ENCODE assay signal across 40 cellular contexts in the genomic region with DNA sequence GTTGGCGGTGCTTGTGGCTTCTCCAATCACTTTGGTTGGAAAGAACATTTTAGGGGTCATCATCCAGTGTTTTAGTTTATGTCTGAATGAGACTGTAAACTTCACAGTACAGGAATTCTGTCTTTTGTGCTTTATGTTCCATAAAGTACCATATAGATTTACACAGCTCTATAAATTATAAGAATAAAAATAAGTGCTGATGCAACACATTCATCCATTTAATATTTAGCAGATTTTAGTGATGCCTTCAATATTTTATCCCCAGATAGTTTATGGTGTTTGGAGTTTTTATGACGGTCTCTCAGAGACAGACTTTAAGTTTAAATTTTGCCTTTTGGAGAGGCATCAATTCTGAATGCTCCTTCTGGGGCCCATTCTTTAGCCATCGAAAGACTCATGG.
"Had no signal": no experiment of that assay in that cellular context is flagged by ENCODE, and none has a peak within 500 bp of the region (broad histone marks: within the 10 kb centered on the region; RNA-seq: fewer than 3 reads in every experiment).

No MANE protein-coding gene starts in this region.

- ATAC-seq: activated CD4-positive, alpha-beta T cell treated with anti-CD3 and anti-CD28 coated beads for 36 hours; activated CD4-positive, CD25-positive, alpha-beta regulatory T cell treated with anti-CD3 and anti-CD28 coated beads, Interleukin-2, amount 50 U/mL, for 24 hours; activated CD8-positive, alpha-beta memory T cell treated with anti-CD3 and anti-CD28 coated beads, Interleukin-2, amount 10 ng/mL, durations not matched to agents 7 days and 5 days; activated CD8-positive, alpha-beta T cell treated with anti-CD3 and anti-CD28 coated beads, Interleukin-2, amount 10 ng/mL, durations not matched to agents 7 days and 5 days; activated naive CD4-positive, alpha-beta T cell treated with anti-CD3 and anti-CD28 coated beads, Interleukin-2, amount 50 U/mL, for 72 hours; activated T-cell treated with anti-CD3 and anti-CD28 coated beads, Interleukin-2, amount 50 U/mL, for 4 hours; activated T-cell treated with anti-CD3 and anti-CD28 coated beads, Interleukin-2, amount 50 U/mL, for 72 hours; activated T-helper 17 cell treated with anti-CD3 and anti-CD28 coated beads, Interleukin-2, amount 50 U/mL, for 72 hours; body of pancreas; WTC11 had no signal

- DNase-seq: activated CD4-positive, alpha-beta memory T cell treated with anti-CD3 and anti-CD28 coated beads, Interleukin-2, amount 10 ng/mL, durations not matched to agents 7 days and 5 days; activated CD4-positive, alpha-beta T cell treated with anti-CD3 and anti-CD28 coated beads for 1 hour; activated CD4-positive, alpha-beta T cell treated with anti-CD3 and anti-CD28 coated beads for 36 hours; activated CD4-positive, alpha-beta T cell treated with anti-CD3 and anti-CD28 coated beads for 48 hours; activated CD4-positive, alpha-beta T cell treated with anti-CD3 and anti-CD28 coated beads, Interleukin-2, amount 10 ng/mL, durations not matched to agents 7 days and 5 days; activated CD4-positive, alpha-beta T cell treated with anti-CD3 and anti-CD28 coated beads, Interleukin-2, amount 50 U/mL, for 48 hours; activated CD4-positive, CD25-positive, alpha-beta regulatory T cell; activated CD8-positive, alpha-beta memory T cell treated with anti-CD3 and anti-CD28 coated beads for 24 hours; activated CD8-positive, alpha-beta memory T cell treated with anti-CD3 and anti-CD28 coated beads, Interleukin-2, amount 10 ng/mL, durations not matched to agents 7 days and 5 days; activated CD8-positive, alpha-beta T cell treated with anti-CD3 and anti-CD28 coated beads, Interleukin-2, amount 10 ng/mL, durations not matched to agents 7 days and 5 days; activated effector memory CD4-positive, alpha-beta T cell treated with anti-CD3 and anti-CD28 coated beads, Interleukin-2, amount 50 U/mL, for 16 hours; activated gamma-delta T cell treated with Interleukin-2 at 50 U/mL for 16 hours; activated naive CD4-positive, alpha-beta T cell; activated naive CD4-positive, alpha-beta T cell treated with anti-CD3 and anti-CD28 coated beads for 36 hours; activated naive CD4-positive, alpha-beta T cell treated with anti-CD3 and anti-CD28 coated beads, Interleukin-2, amount 50 U/mL, for 16 hours; activated naive CD8-positive, alpha-beta T cell treated with anti-CD3 and anti-CD28 coated beads for 36 hours; activated T-cell treated with anti-CD3 and anti-CD28 coated beads for 4 hours; activated T-cell treated with anti-CD3 and anti-CD28 coated beads, Interleukin-2, amount 50 U/mL, for 1 hour; activated T-cell treated with anti-CD3 and anti-CD28 coated beads, Interleukin-2, amount 50 U/mL, for 4 hours; activated T-cell treated with anti-CD3 and anti-CD28 coated beads, Interleukin-2, amount 50 U/mL, for 72 hours; adrenal gland; amniotic stem cell; aorta; body of pancreas; brain microvascular endothelial cell; central memory CD4-positive, alpha-beta T cell; T-helper 1 cell; T-helper 2 cell; T-helper 9 cell; WERI-Rb-1 had no signal

- H3K9me3 Mint-ChIP-seq: activated CD4-positive, alpha-beta memory T cell treated with anti-CD3 and anti-CD28 coated beads, Interleukin-2, amount 10 ng/mL, durations not matched to agents 7 days and 5 days; activated CD4-positive, alpha-beta T cell treated with anti-CD3 and anti-CD28 coated beads, Interleukin-2, amount 10 ng/mL, durations not matched to agents 7 days and 5 days; activated naive CD4-positive, alpha-beta T cell treated with anti-CD3 and anti-CD28 coated beads for 36 hours; activated naive CD4-positive, alpha-beta T cell treated with anti-CD3 and anti-CD28 coated beads, Interleukin-2, amount 50 U/mL, for 72 hours; activated naive CD8-positive, alpha-beta T cell treated with anti-CD3 and anti-CD28 coated beads for 36 hours; activated T-cell treated with anti-CD3 and anti-CD28 coated beads, Interleukin-2, amount 50 U/mL, for 4 hours; activated T-cell treated with anti-CD3 and anti-CD28 coated beads, Interleukin-2, amount 50 U/mL, for 72 hours; activated T-helper 1 cell treated with anti-CD3 and anti-CD28 coated beads, Interleukin-12 subunit alpha, Interleukin-12 subunit beta, Interleukin-2, Interleukin-4 antibody, amounts not matched to agents 30 ng/mL and 10 ng/mL and 1 ng/mL, durations not matched to agents 14 hours and 24 hours and 36 hours; activated T-helper 17 cell treated with anti-CD3 and anti-CD28 coated beads, Interleukin-2, amount 50 U/mL, for 72 hours; T-helper 1 cell treated with Interleukin-12 subunit alpha and Interleukin-12 subunit beta and Interleukin-4 antibody, amounts not matched to agents 30 μg/mL and 1 μg/mL, for 36 hours; T-helper 2 cell treated with Interferon-gamma antibody and Interleukin-4, amounts not matched to agents 5 μg/mL and 100 μg/mL, for 36 hours; WTC11 had no signal

- H3K4me1 ChIP-seq: adrenal gland, body of pancreas, breast epithelium had no signal

- H3K4me3 ChIP-seq: adrenal gland, body of pancreas, breast epithelium had no signal

- H3K36me3 ChIP-seq: adrenal gland, brain microvascular endothelial cell, breast epithelium, WERI-Rb-1 had no signal

- H3K36me3 Mint-ChIP-seq: activated CD8-positive, alpha-beta memory T cell treated with anti-CD3 and anti-CD28 coated beads, Interleukin-2, amount 10 ng/mL, durations not matched to agents 7 days and 5 days; activated naive CD4-positive, alpha-beta T cell treated with anti-CD3 and anti-CD28 coated beads, Interleukin-2, amount 50 U/mL, for 72 hours; activated naive CD8-positive, alpha-beta T cell treated with anti-CD3 and anti-CD28 coated beads for 36 hours; WTC11 had no signal

- H3K27ac Mint-ChIP-seq: activated CD4-positive, alpha-beta memory T cell treated with anti-CD3 and anti-CD28 coated beads, Interleukin-2, amount 10 ng/mL, durations not matched to agents 7 days and 5 days; activated CD4-positive, alpha-beta T cell treated with anti-CD3 and anti-CD28 coated beads for 36 hours; activated CD4-positive, alpha-beta T cell treated with anti-CD3 and anti-CD28 coated beads, Interleukin-2, amount 10 ng/mL, durations not matched to agents 7 days and 5 days; activated CD8-positive, alpha-beta memory T cell treated with anti-CD3 and anti-CD28 coated beads, Interleukin-2, amount 10 ng/mL, durations not matched to agents 7 days and 5 days; activated CD8-positive, alpha-beta T cell treated with anti-CD3 and anti-CD28 coated beads, Interleukin-2, amount 10 ng/mL, durations not matched to agents 7 days and 5 days; activated naive CD4-positive, alpha-beta T cell treated with anti-CD3 and anti-CD28 coated beads for 36 hours; activated naive CD4-positive, alpha-beta T cell treated with anti-CD3 and anti-CD28 coated beads, Interleukin-2, amount 50 U/mL, for 72 hours; activated naive CD8-positive, alpha-beta T cell treated with anti-CD3 and anti-CD28 coated beads for 36 hours; activated T-cell treated with anti-CD3 and anti-CD28 coated beads, Interleukin-2, amount 50 U/mL, for 72 hours; activated T-helper 1 cell treated with anti-CD3 and anti-CD28 coated beads, Interleukin-12 subunit alpha, Interleukin-12 subunit beta, Interleukin-2, Interleukin-4 antibody, amounts not matched to agents 30 ng/mL and 10 ng/mL and 1 ng/mL, durations not matched to agents 14 hours and 24 hours and 36 hours; activated T-helper 17 cell treated with anti-CD3 and anti-CD28 coated beads, Interleukin-2, amount 50 U/mL, for 72 hours; T-helper 1 cell treated with Interleukin-12 subunit alpha and Interleukin-12 subunit beta and Interleukin-4 antibody, amounts not matched to agents 30 μg/mL and 1 μg/mL, for 36 hours; T-helper 2 cell treated with Interferon-gamma antibody and Interleukin-4, amounts not matched to agents 5 μg/mL and 100 μg/mL, for 36 hours; WTC11 had no signal

- FAIRE-seq: astrocyte, TTC549 had no signal

- H3K4me1 Mint-ChIP-seq: activated CD4-positive, alpha-beta memory T cell treated with anti-CD3 and anti-CD28 coated beads, Interleukin-2, amount 10 ng/mL, durations not matched to agents 7 days and 5 days; activated CD4-positive, alpha-beta T cell treated with anti-CD3 and anti-CD28 coated beads for 36 hours; activated CD4-positive, alpha-beta T cell treated with anti-CD3 and anti-CD28 coated beads, Interleukin-2, amount 10 ng/mL, durations not matched to agents 7 days and 5 days; activated CD8-positive, alpha-beta memory T cell treated with anti-CD3 and anti-CD28 coated beads, Interleukin-2, amount 10 ng/mL, durations not matched to agents 7 days and 5 days; activated naive CD8-positive, alpha-beta T cell treated with anti-CD3 and anti-CD28 coated beads for 36 hours; activated T-helper 17 cell treated with anti-CD3 and anti-CD28 coated beads, Interleukin-2, amount 50 U/mL, for 72 hours had no signal

- H3K27ac ChIP-seq: adrenal gland, body of pancreas, brain microvascular endothelial cell, breast epithelium, WERI-Rb-1 had no signal

- H3K4me3 Mint-ChIP-seq: activated CD4-positive, alpha-beta memory T cell treated with anti-CD3 and anti-CD28 coated beads, Interleukin-2, amount 10 ng/mL, durations not matched to agents 7 days and 5 days; activated CD4-positive, alpha-beta T cell treated with anti-CD3 and anti-CD28 coated beads for 36 hours; activated CD4-positive, alpha-beta T cell treated with anti-CD3 and anti-CD28 coated beads, Interleukin-2, amount 10 ng/mL, durations not matched to agents 7 days and 5 days; activated CD8-positive, alpha-beta memory T cell treated with anti-CD3 and anti-CD28 coated beads, Interleukin-2, amount 10 ng/mL, durations not matched to agents 7 days and 5 days; activated CD8-positive, alpha-beta T cell treated with anti-CD3 and anti-CD28 coated beads, Interleukin-2, amount 10 ng/mL, durations not matched to agents 7 days and 5 days; activated naive CD4-positive, alpha-beta T cell treated with anti-CD3 and anti-CD28 coated beads for 36 hours; activated naive CD8-positive, alpha-beta T cell treated with anti-CD3 and anti-CD28 coated beads for 36 hours; activated T-cell treated with anti-CD3 and anti-CD28 coated beads, Interleukin-2, amount 50 U/mL, for 4 hours; activated T-cell treated with anti-CD3 and anti-CD28 coated beads, Interleukin-2, amount 50 U/mL, for 72 hours; activated T-helper 1 cell treated with anti-CD3 and anti-CD28 coated beads, Interleukin-12 subunit alpha, Interleukin-12 subunit beta, Interleukin-2, Interleukin-4 antibody, amounts not matched to agents 30 ng/mL and 10 ng/mL and 1 ng/mL, durations not matched to agents 14 hours and 24 hours and 36 hours; activated T-helper 17 cell treated with anti-CD3 and anti-CD28 coated beads, Interleukin-2, amount 50 U/mL, for 72 hours; T-helper 1 cell treated with Interleukin-12 subunit alpha and Interleukin-12 subunit beta and Interleukin-4 antibody, amounts not matched to agents 30 μg/mL and 1 μg/mL, for 36 hours; T-helper 2 cell treated with Interferon-gamma antibody and Interleukin-4, amounts not matched to agents 5 μg/mL and 100 μg/mL, for 36 hours; WTC11 had no signal

- H3K9me3 ChIP-seq: adrenal gland, body of pancreas, breast epithelium had no signal

- H3K27me3 Mint-ChIP-seq: activated CD4-positive, alpha-beta memory T cell treated with anti-CD3 and anti-CD28 coated beads, Interleukin-2, amount 10 ng/mL, durations not matched to agents 7 days and 5 days; activated CD4-positive, alpha-beta T cell treated with anti-CD3 and anti-CD28 coated beads for 36 hours; activated CD4-positive, alpha-beta T cell treated with anti-CD3 and anti-CD28 coated beads, Interleukin-2, amount 10 ng/mL, durations not matched to agents 7 days and 5 days; activated CD8-positive, alpha-beta memory T cell treated with anti-CD3 and anti-CD28 coated beads, Interleukin-2, amount 10 ng/mL, durations not matched to agents 7 days and 5 days; activated naive CD8-positive, alpha-beta T cell treated with anti-CD3 and anti-CD28 coated beads for 36 hours; activated T-helper 17 cell treated with anti-CD3 and anti-CD28 coated beads, Interleukin-2, amount 50 U/mL, for 72 hours had no signal

- H3K27me3 ChIP-seq: adrenal gland, body of pancreas, brain microvascular endothelial cell, breast epithelium had no signal
